ENCODE assay signal across 8 cellular contexts in genomic region chr15:51245628-51246027, GRCh38.
"Had no signal": no experiment of that assay in that cellular context is flagged by ENCODE, and none has a peak within 500 bp of the region (broad histone marks: within the 10 kb centered on the region; RNA-seq: fewer than 3 reads in every experiment).

No MANE protein-coding gene starts in this region.

- FAIRE-seq: H1, H54 had no signal

- H3K27ac ChIP-seq: HL-60 had no signal

- H2AFZ ChIP-seq: GM23338 had no signal

- ATAC-seq: GM23338 had no signal

- H3K4me2 ChIP-seq: GM23338 had no signal

- H3K4me3 ChIP-seq: GM23338 had no signal

- DNase-seq: H9, HCEC 1CT, IMR-90, KBM-7 had no signal
